In genomic region chr6:81925201-81925600, GRCh38 we compare ENCODE assay signal across 16 cellular contexts.
DNase-seq lines count a peak whose midpoint lies in the region; ATAC-seq lines count a peak whose summit lies in the region.
"Had no signal": no experiment of that assay in that cellular context is flagged by ENCODE, and none has a peak within 500 bp of the region (broad histone marks: within the 10 kb centered on the region; RNA-seq: fewer than 3 reads in every experiment).

No MANE protein-coding gene starts in this region.

- ATAC-seq in stimulated activated naive B cell treated with anti-CD40 and anti-IgM and Interleukin-4, amounts not matched to agents 10 μg/mL and 1 μg/mL and 100 μg/mL, for 72 hours (replicated peaks) = no peak
- ATAC-seq: A549; CD8-positive, alpha-beta T cell; GM12878 had no signal

- in situ Hi-C loops in G401 (cut with HindIII; ENCODE audit: low sequenced_read_pairs) = no loop called here

- no peak overlapping the region for H3K4me3 Mint-ChIP-seq in stimulated activated naive B cell treated with anti-CD40 and anti-IgM and Interleukin-4, amounts not matched to agents 10 μg/mL and 1 μg/mL and 100 μg/mL, for 72 hours
- H3K4me3 Mint-ChIP-seq: B cell; CD4-positive, alpha-beta T cell; CD8-positive, alpha-beta T cell had no signal

- no peak overlapping the region for H3K27ac Mint-ChIP-seq in stimulated activated naive B cell treated with anti-CD40 and anti-IgM and Interleukin-4, amounts not matched to agents 10 μg/mL and 1 μg/mL and 100 μg/mL, for 72 hours
- H3K27ac Mint-ChIP-seq: B cell; CD4-positive, alpha-beta T cell; CD8-positive, alpha-beta T cell had no signal

- no peaks in the 10 kb centered on the region for H3K4me1 Mint-ChIP-seq in stimulated activated naive B cell treated with anti-CD40 and anti-IgM and Interleukin-4, amounts not matched to agents 10 μg/mL and 1 μg/mL and 100 μg/mL, for 72 hours
- H3K4me1 Mint-ChIP-seq: B cell had no signal

- H3K27me3 Mint-ChIP-seq in stimulated activated naive B cell treated with anti-CD40 and anti-IgM and Interleukin-4, amounts not matched to agents 10 μg/mL and 1 μg/mL and 100 μg/mL, for 72 hours = peaks cover 0 to 29% of the 10 kb centered on the region in 2 donors
- H3K27me3 Mint-ChIP-seq: B cell; CD4-positive, alpha-beta T cell had no signal

- peaks cover 0 to 2% of the 10 kb centered on the region in 2 donors for H3K9me3 Mint-ChIP-seq in stimulated activated naive B cell treated with anti-CD40 and anti-IgM and Interleukin-4, amounts not matched to agents 10 μg/mL and 1 μg/mL and 100 μg/mL, for 72 hours
- H3K9me3 Mint-ChIP-seq: CD4-positive, alpha-beta T cell; CD8-positive, alpha-beta T cell had no signal

- DNase-seq in G401 (ENCODE audit: low spot score) = peak; percentile 68
- DNase-seq in cerebellar cortex (ENCODE audit: low spot score) = peak; percentile 63
- peak; percentile 60 for DNase-seq in myocyte (ENCODE audit: low read depth)
- no peak for DNase-seq in NOMO-1 (lab: John Stamatoyannopoulos, UW; ENCODE audit: unreplicated experiment in 2 of 2)
- DNase-seq in stimulated activated naive B cell treated with anti-CD40 and anti-IgM and Interleukin-4, amounts not matched to agents 10 μg/mL and 1 μg/mL and 100 μg/mL, for 72 hours = no peak
- no peak for DNase-seq in nucleus accumbens (lab: John Stamatoyannopoulos, UW)
- DNase-seq: AML-193; Caco-2; Calu3; CD4-positive, alpha-beta T cell; CD8-positive, alpha-beta T cell; DMS79 treated with DMSO at 0.1 percent for 48 hours; GDM1 had no signal

- H3K36me3 Mint-ChIP-seq in stimulated activated naive B cell treated with anti-CD40 and anti-IgM and Interleukin-4, amounts not matched to agents 10 μg/mL and 1 μg/mL and 100 μg/mL, for 72 hours = no peaks in the 10 kb centered on the region
- H3K36me3 Mint-ChIP-seq: CD8-positive, alpha-beta T cell had no signal

Comparison
In these comparisons a context has a peak if more than half of its experiments do, and no peak if none do; other contexts are left out.
1. DNase-seq: peak in G401 (single experiment), cerebellar cortex (single experiment) and myocyte (single experiment); none in NOMO-1 (0 of 2), stimulated activated naive B cell treated with anti-CD40 and anti-IgM and Interleukin-4, amounts not matched to agents 10 μg/mL and 1 μg/mL and 100 μg/mL, for 72 hours (single experiment) and nucleus accumbens (0 of 56).